In genomic region chr7:150569245-150569644, GRCh38 we compare ENCODE assay signal across 9 cellular contexts. TPM values are rescaled to one million over a fixed set of nuclear protein-coding genes. Genes with fewer than 3 reads are reported as not detected.
A peak's percentile ranks its signal among the peaks of the same experiment; 100 is the strongest.
DNase-seq lines count a peak whose midpoint lies in the region; ATAC-seq, FAIRE-seq and TF ChIP-seq lines count a peak whose summit lies in the region.
"Had no signal": no experiment of that assay in that cellular context is flagged by ENCODE, and none has a peak within 500 bp of the region (broad histone marks: within the 10 kb centered on the region; RNA-seq: fewer than 3 reads in every experiment).

No MANE protein-coding gene starts in this region.

- H3K27ac ChIP-seq in kidney (ENCODE audit: low read depth in 2 of 2, low read length in 2 of 2) (peak overlapping the region in 1 of 2 donors; percentile 5), suprapubic skin (no peak overlapping the region)

- POLR2A ChIA-PET in activated CD8-positive, alpha-beta T cell treated with anti-CD3 and anti-CD28 coated beads, Interleukin-2, amount 10 ng/mL, durations not matched to agents 7 days and 5 days (lab: Charles Lee): interaction anchor here (0.6 to 5.1 kb wide), 12 partner anchors 41 to 186 kb away, joined by 3 to 73 read pairs (median 8); partner anchors contain the start of genes GIMAP2, GIMAP5, GIMAP6 and GIMAP7

- 70% methylated on average over 5 of the region's 5 CpGs for WGBS in suprapubic skin

- FAIRE-seq in kidney (lab: Jason Lieb, UNC): no peak

- no peak for DNase-seq in activated T-cell treated with anti-CD3 and anti-CD28 coated beads, Interleukin-2, amount 50 U/mL, for 72 hours
- DNase-seq in activated T-cell treated with anti-CD3 and anti-CD28 coated beads, Interleukin-2, amount 50 U/mL, for 48 hours: no peak
- DNase-seq in activated CD8-positive, alpha-beta T cell treated with anti-CD3 and anti-CD28 coated beads, Interleukin-2, amount 10 ng/mL, durations not matched to agents 7 days and 5 days: no peak
- DNase-seq in kidney (no peak), suprapubic skin (ENCODE audit: low spot score in 2 of 2) (no peak), RKO (ENCODE audit: low spot score) (no peak), NOMO-1 treated with DMSO at 0.1 percent for 48 hours (lab: John Stamatoyannopoulos, UW; ENCODE audit: unreplicated experiment) (no peak)
- DNase-seq: activated effector memory CD4-positive, alpha-beta T cell treated with Interleukin-2 at 50 U/mL for 16 hours had no signal

- H3K36me3 Mint-ChIP-seq in activated T-cell treated with anti-CD3 and anti-CD28 coated beads, Interleukin-2, amount 50 U/mL, for 72 hours (ENCODE audit: insufficient read depth in 2 of 2): peaks cover 45 to 60% of the 10 kb centered on the region in 2 donors
- H3K36me3 Mint-ChIP-seq in activated CD8-positive, alpha-beta T cell treated with anti-CD3 and anti-CD28 coated beads, Interleukin-2, amount 10 ng/mL, durations not matched to agents 7 days and 5 days (ENCODE audit: low read depth): peaks cover 68% of the 10 kb centered on the region

- peak overlapping the region; percentile 87 to 95 for H3K4me3 Mint-ChIP-seq in activated T-cell treated with anti-CD3 and anti-CD28 coated beads, Interleukin-2, amount 50 U/mL, for 72 hours
- peak overlapping the region; percentile 88 for H3K4me3 Mint-ChIP-seq in activated CD8-positive, alpha-beta T cell treated with anti-CD3 and anti-CD28 coated beads, Interleukin-2, amount 10 ng/mL, durations not matched to agents 7 days and 5 days

- no peak overlapping the region for H3K9ac ChIP-seq in kidney (ENCODE audit: low read length in 2 of 2)

- no peaks in the 10 kb centered on the region for H3K27me3 Mint-ChIP-seq in activated T-cell treated with anti-CD3 and anti-CD28 coated beads, Interleukin-2, amount 50 U/mL, for 72 hours (ENCODE audit: low read depth)
- H3K27me3 Mint-ChIP-seq in activated CD8-positive, alpha-beta T cell treated with anti-CD3 and anti-CD28 coated beads, Interleukin-2, amount 10 ng/mL, durations not matched to agents 7 days and 5 days (ENCODE audit: low read depth): no peaks in the 10 kb centered on the region

- CTCF ChIA-PET in activated CD8-positive, alpha-beta T cell treated with anti-CD3 and anti-CD28 coated beads, Interleukin-2, amount 10 ng/mL, durations not matched to agents 7 days and 5 days (lab: Charles Lee): interaction anchor here (0.9 to 4.8 kb wide), 19 partner anchors 9 to 209 kb away, joined by 3 to 60 read pairs (median 5); partner anchors contain the start of genes GIMAP1, GIMAP5, GIMAP6 and GIMAP7

- no peaks in the 10 kb centered on the region for H3K36me3 ChIP-seq in kidney (ENCODE audit: control insufficient read depth in 1 of 2, insufficient read depth in 2 of 2, low read length in 2 of 2)
- peaks cover 13% of the 10 kb centered on the region for H3K36me3 ChIP-seq in suprapubic skin

- TF ChIP-seq CTCF in kidney (IDR thresholded peaks at IDR 0.05; ENCODE audit: borderline replicate concordance, extremely low read depth, insufficient read depth) (no peak), suprapubic skin (IDR thresholded peaks at IDR 0.05) (no peak)

- H3K4me1 ChIP-seq in kidney (ENCODE audit: control insufficient read depth in 1 of 2, insufficient read depth in 1 of 2, low read depth in 1 of 2, low read length in 2 of 2) (no peaks in the 10 kb centered on the region), suprapubic skin (peaks cover 13% of the 10 kb centered on the region)

- H3K4me1 Mint-ChIP-seq in activated T-cell treated with anti-CD3 and anti-CD28 coated beads, Interleukin-2, amount 50 U/mL, for 72 hours (ENCODE audit: low read depth): peaks cover 56% of the 10 kb centered on the region
- peaks cover 47% of the 10 kb centered on the region for H3K4me1 Mint-ChIP-seq in activated CD8-positive, alpha-beta T cell treated with anti-CD3 and anti-CD28 coated beads, Interleukin-2, amount 10 ng/mL, durations not matched to agents 7 days and 5 days (ENCODE audit: low read depth)

- TF ChIP-seq POLR2A in suprapubic skin (IDR thresholded peaks at IDR 0.05): no peak

- H3K9me3 ChIP-seq in kidney (ENCODE audit: control insufficient read depth in 1 of 2, low read length in 2 of 2) (no peaks in the 10 kb centered on the region), suprapubic skin (no peaks in the 10 kb centered on the region)

- H3K27ac Mint-ChIP-seq in activated T-cell treated with anti-CD3 and anti-CD28 coated beads, Interleukin-2, amount 50 U/mL, for 72 hours: peak overlapping the region; percentile 99
- H3K27ac Mint-ChIP-seq in activated CD8-positive, alpha-beta T cell treated with anti-CD3 and anti-CD28 coated beads, Interleukin-2, amount 10 ng/mL, durations not matched to agents 7 days and 5 days: peak overlapping the region; percentile 90

- H3K27me3 ChIP-seq in suprapubic skin: no peaks in the 10 kb centered on the region

- intact Hi-C loops in kidney (cut with DNase I): no loop called here

- ATAC-seq in activated T-cell treated with anti-CD3 and anti-CD28 coated beads, Interleukin-2, amount 50 U/mL, for 72 hours (replicated peaks in 1 of 2): peak in 1 of 2 donors; percentile 23
- no peak for ATAC-seq in activated CD8-positive, alpha-beta T cell treated with anti-CD3 and anti-CD28 coated beads, Interleukin-2, amount 10 ng/mL, durations not matched to agents 7 days and 5 days
- no peak for ATAC-seq in HG02642 (IDR thresholded peaks at IDR 0.05; ENCODE audit: poor library complexity, unreplicated experiment)

- peaks cover 7 to 11% of the 10 kb centered on the region in 2 donors for H3K9me3 Mint-ChIP-seq in activated T-cell treated with anti-CD3 and anti-CD28 coated beads, Interleukin-2, amount 50 U/mL, for 72 hours
- peaks cover 20% of the 10 kb centered on the region for H3K9me3 Mint-ChIP-seq in activated CD8-positive, alpha-beta T cell treated with anti-CD3 and anti-CD28 coated beads, Interleukin-2, amount 10 ng/mL, durations not matched to agents 7 days and 5 days (ENCODE audit: insufficient read depth)

- H3K4me3 ChIP-seq in kidney (ENCODE audit: low read length in 2 of 2) (peak overlapping the region; percentile 23 to 60), suprapubic skin (peak overlapping the region; percentile 39)

- no peak for TF ChIP-seq EP300 in suprapubic skin (IDR thresholded peaks at IDR 0.05)

RNA-seq across cellular contexts. Expression of gene GIMAP4, which starts 2.1 kb away (rescaled TPM):
- 100 to 1,000 TPM; 114 to 156 TPM for total RNA-seq in activated T-cell treated with anti-CD3 and anti-CD28 coated beads, Interleukin-2, amount 50 U/mL, for 72 hours
- 100 to 1,000 TPM; 174 to 186 TPM for total RNA-seq in activated CD8-positive, alpha-beta T cell treated with anti-CD3 and anti-CD28 coated beads, Interleukin-2, amount 10 ng/mL, durations not matched to agents 7 days and 5 days
- 61.4 TPM for total RNA-seq in kidney
- polyA plus RNA-seq in kidney (ENCODE audit: insufficient read depth, low read depth, low replicate concordance): 28.9 TPM
- 10 to 100 TPM in 2 of 4 donors, 1 to 10 TPM in 2; 6.5 to 12.5 (median 9.3) TPM for total RNA-seq in suprapubic skin

RNA-seq across cellular contexts. Expression of gene GIMAP7, which starts 54.6 kb away (rescaled TPM):
- 10 to 100 TPM; 45.1 to 50.7 TPM for total RNA-seq in activated T-cell treated with anti-CD3 and anti-CD28 coated beads, Interleukin-2, amount 50 U/mL, for 72 hours
- total RNA-seq in activated CD8-positive, alpha-beta T cell treated with anti-CD3 and anti-CD28 coated beads, Interleukin-2, amount 10 ng/mL, durations not matched to agents 7 days and 5 days: 100 to 1,000 TPM; 134 TPM
- total RNA-seq in kidney: 43.6 TPM
- 36.0 TPM for polyA plus RNA-seq in kidney (ENCODE audit: insufficient read depth, low read depth, low replicate concordance)
- total RNA-seq in suprapubic skin: 10 to 100 TPM in 1 of 4 donors, 1 to 10 TPM in 3; 1.4 to 10.8 (median 4.9) TPM
